10 cellular contexts compared by ENCODE assay signal in the genomic region with DNA sequence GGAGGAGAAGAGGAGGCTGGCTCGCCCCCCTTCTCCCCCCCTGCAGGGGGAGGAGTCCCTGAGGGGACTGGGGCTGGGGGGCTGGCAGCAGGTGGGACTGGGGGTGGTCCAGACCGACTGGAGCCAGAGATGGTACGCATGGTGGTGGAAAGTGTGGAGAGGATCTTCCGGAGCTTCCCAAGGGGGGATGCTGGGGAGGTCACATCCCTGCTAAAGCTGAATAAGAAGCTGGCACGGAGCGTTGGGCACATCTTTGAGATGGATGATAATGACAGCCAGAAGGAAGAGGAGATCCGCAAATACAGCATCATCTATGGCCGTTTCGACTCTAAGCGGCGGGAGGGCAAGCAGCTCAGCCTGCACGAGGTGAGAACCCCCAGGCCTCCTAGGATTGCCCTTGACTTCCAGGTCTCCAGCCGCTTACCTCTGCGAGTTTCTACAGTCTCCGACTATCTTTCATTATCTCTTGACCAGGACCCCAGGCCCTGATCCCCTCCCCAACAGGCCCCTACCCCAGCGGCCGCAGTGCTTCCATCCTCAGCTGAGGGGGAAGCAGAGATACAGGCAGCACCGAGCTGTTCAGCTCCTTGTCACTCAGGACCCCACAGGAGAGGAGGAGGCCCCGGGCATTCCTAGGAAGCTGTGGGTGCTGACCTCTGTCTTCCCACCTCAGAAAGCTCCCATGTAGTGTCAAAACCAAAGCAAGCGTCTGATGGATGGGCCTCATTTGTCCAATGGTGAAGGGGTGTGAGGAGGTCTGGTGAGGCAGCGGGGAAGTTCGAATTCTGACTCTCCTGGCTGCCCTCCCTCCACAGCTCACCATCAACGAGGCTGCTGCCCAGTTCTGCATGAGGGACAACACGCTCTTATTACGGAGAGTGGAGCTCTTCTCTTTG. TPM values are rescaled to one million over a fixed set of nuclear protein-coding genes. Genes with fewer than 3 reads are reported as not detected.
DNase-seq lines count a peak whose midpoint lies in the region; ATAC-seq and TF ChIP-seq lines count a peak whose summit lies in the region.
"Had no signal": no experiment of that assay in that cellular context is flagged by ENCODE, and none has a peak within 500 bp of the region (broad histone marks: within the 10 kb centered on the region; RNA-seq: fewer than 3 reads in every experiment).

No MANE protein-coding gene starts in this region.

- H3K79me2 ChIP-seq in smooth muscle cell (ENCODE audit: low read depth): peaks cover 41% of the 10 kb centered on the region

- in situ Hi-C loops in GM13977 (cut with MboI; ENCODE audit: low pct_unique_long_range_greater_than_20kb, low sequenced_read_pairs, unreplicated experiment): no loop called here

- H3K27ac Mint-ChIP-seq in T-helper 17 cell (peak overlapping the region; percentile 11), endodermal cell (no peak overlapping the region)

- H3K27me3 ChIP-seq in smooth muscle cell (ENCODE audit: low read depth): no peaks in the 10 kb centered on the region
- no peaks in the 10 kb centered on the region for H3K27me3 ChIP-seq in endodermal cell (ENCODE audit: control insufficient read depth, insufficient read depth, low read length, poor library complexity, severe bottlenecking)

- H3K36me3 ChIP-seq in smooth muscle cell (ENCODE audit: low read depth) (no peaks in the 10 kb centered on the region), endodermal cell (ENCODE audit: control insufficient read depth, insufficient read depth, low read length) (peaks cover 16% of the 10 kb centered on the region)

- TF ChIP-seq CTCF in GM13977 (IDR thresholded peaks at IDR 0.05; ENCODE audit: extremely low read depth, insufficient read depth, missing control alignments): no peak
- no peak for TF ChIP-seq CTCF in fibroblast of mammary gland (conservative IDR thresholded peaks at IDR 0.05; ENCODE audit: control insufficient read depth, insufficient read depth, low read depth, low read length)
- no peak for TF ChIP-seq CTCF in smooth muscle cell (IDR thresholded peaks at IDR 0.05; ENCODE audit: borderline replicate concordance, insufficient read depth, poor library complexity, severe bottlenecking)
- TF ChIP-seq CTCF in endodermal cell (conservative IDR thresholded peaks at IDR 0.05): no peak
- TF ChIP-seq CTCF in GM10266 (IDR thresholded peaks at IDR 0.05; ENCODE audit: control insufficient read depth, insufficient read depth, low read depth, missing control alignments): no peak

- H3K9ac ChIP-seq in smooth muscle cell (ENCODE audit: low read depth) (no peak overlapping the region), endodermal cell (ENCODE audit: extremely low read depth, low read length, poor library complexity, severe bottlenecking) (no peak overlapping the region)

- ATAC-seq in T-helper 17 cell: no peak

- H3K4me3 ChIP-seq in fibroblast of mammary gland (ENCODE audit: control insufficient read depth, low read depth, low read length) (peak overlapping the region; percentile 92), smooth muscle cell (peak overlapping the region; percentile 89), endodermal cell (ENCODE audit: low read length) (no peak overlapping the region)

- no peaks in the 10 kb centered on the region for H3K9me3 ChIP-seq in T-helper 17 cell (ENCODE audit: control insufficient read depth, low read length, poor library complexity, severe bottlenecking)
- H3K9me3 ChIP-seq in smooth muscle cell (replicated peaks; ENCODE audit: low read depth): no peaks in the 10 kb centered on the region
- H3K9me3 ChIP-seq in endodermal cell (ENCODE audit: control insufficient read depth, low read length): no peaks in the 10 kb centered on the region

- H3F3A ChIP-seq in smooth muscle cell (ENCODE audit: low read depth): peaks cover 36% of the 10 kb centered on the region

- peaks cover 56% of the 10 kb centered on the region for H4K20me1 ChIP-seq in smooth muscle cell (ENCODE audit: low read depth)

- DNase-seq in GM13977 (ENCODE audit: low spot score) (peak; percentile 7), T-helper 17 cell (no peak), fibroblast of mammary gland (ENCODE audit: low read depth) (peak; percentile 30), smooth muscle cell (lab: John Stamatoyannopoulos, UW; ENCODE audit: unreplicated experiment) (no peak), A172 (ENCODE audit: low spot score) (no peak), endodermal cell (no peak), GM10266 (ENCODE audit: extremely low spot score) (no peak)
- DNase-seq: NCI-H187 had no signal

- H3K27me3 Mint-ChIP-seq in T-helper 17 cell (no peaks in the 10 kb centered on the region), endodermal cell (ENCODE audit: insufficient read depth) (no peaks in the 10 kb centered on the region)

- H3K36me3 Mint-ChIP-seq in T-helper 17 cell (ENCODE audit: low read depth) (no peaks in the 10 kb centered on the region), endodermal cell (ENCODE audit: low read depth) (peaks cover 30% of the 10 kb centered on the region)

- peak overlapping the region; percentile 92 for H3K4me2 ChIP-seq in smooth muscle cell

- H3K4me1 Mint-ChIP-seq in T-helper 17 cell (peaks cover 45% of the 10 kb centered on the region), endodermal cell (peaks cover 9% of the 10 kb centered on the region)

- H3K4me3 Mint-ChIP-seq in T-helper 17 cell (peak overlapping the region; percentile 41), endodermal cell (no peak overlapping the region)

- no peak overlapping the region for H2AFZ ChIP-seq in smooth muscle cell (ENCODE audit: low read depth)

- 84% methylated on average over 25 of the region's 25 CpGs for WGBS in smooth muscle cell (ENCODE audit: low lambda C conversion rate)
- WGBS in endodermal cell (ENCODE audit: insufficient coverage in 1 of 2, insufficient read length in 1 of 2), 2 experiments: 91 to 95% methylated on average over 13 to 24 of the region's 25 CpGs

- peak overlapping the region; percentile 92 for H3K27ac ChIP-seq in smooth muscle cell (ENCODE audit: low read depth)
- H3K27ac ChIP-seq in endodermal cell (ENCODE audit: low read depth, low read length): no peak overlapping the region

- H3K4me1 ChIP-seq in smooth muscle cell (ENCODE audit: low read depth) (peaks cover 29% of the 10 kb centered on the region), endodermal cell (ENCODE audit: control insufficient read depth, insufficient read depth, low read length) (peaks cover 3% of the 10 kb centered on the region)

- H3K9me3 Mint-ChIP-seq in endodermal cell: no peaks in the 10 kb centered on the region

RNA-seq across cellular contexts. Expression of a gene that starts 3.0 kb away (rescaled TPM):
- total RNA-seq in T-helper 17 cell (1 to 10 TPM; 4.0 to 5.0 TPM), smooth muscle cell (57.8 and 58.3 TPM in 2 replicates), endodermal cell (10 to 100 TPM; 13.5 to 21.7 TPM)
- 37.9 and 39.7 TPM in 2 replicates for polyA plus RNA-seq in smooth muscle cell
- total RNA-seq in A172 (2014; rRNA removed; shearing (Covaris generic)): 18.9 and 22.4 TPM in 2 replicates
- polyA plus RNA-seq in endodermal cell (2013, experiment 1 of 2): 37.0 TPM
- 34.9 TPM for polyA plus RNA-seq in endodermal cell (2013, experiment 2 of 2)

RNA-seq across cellular contexts. Expression of a gene that starts 13.3 kb away (rescaled TPM):
- 10 to 100 TPM; 12.2 to 14.1 TPM for total RNA-seq in T-helper 17 cell
- 8.9 and 12.6 TPM in 2 replicates for total RNA-seq in smooth muscle cell
- polyA plus RNA-seq in smooth muscle cell: 3.2 and 4.0 TPM in 2 replicates
- 26.3 and 28.0 TPM in 2 replicates for total RNA-seq in A172 (2014; rRNA removed; shearing (Covaris generic))
- total RNA-seq in endodermal cell: 10 to 100 TPM; 36.3 to 52.6 TPM
- polyA plus RNA-seq in endodermal cell (2013, experiment 1 of 2): 32.8 TPM
- 30.2 TPM for polyA plus RNA-seq in endodermal cell (2013, experiment 2 of 2)

RNA-seq across cellular contexts. Expression of a gene that starts 19.3 kb away (rescaled TPM):
- total RNA-seq in T-helper 17 cell: 100 to 1,000 TPM; 205 to 253 TPM
- 39.1 and 56.8 TPM in 2 replicates for total RNA-seq in smooth muscle cell
- polyA plus RNA-seq in smooth muscle cell: 38.7 and 48.5 TPM in 2 replicates
- 15.2 and 18.4 TPM in 2 replicates for total RNA-seq in A172 (2014; rRNA removed; shearing (Covaris generic))
- 100 to 1,000 TPM in 1 of 2 donors, 10 to 100 TPM in 1; 60.2 to 102 TPM for total RNA-seq in endodermal cell
- polyA plus RNA-seq in endodermal cell (2013, experiment 1 of 2): 37.7 TPM
- polyA plus RNA-seq in endodermal cell (2013, experiment 2 of 2): 30.1 TPM
- polyA plus RNA-seq: neural cell had no signal

RNA-seq across cellular contexts. Expression of a gene that starts 36.4 kb away (rescaled TPM):
- total RNA-seq in T-helper 17 cell: 10 to 100 TPM in 1 of 2 donors, 1 to 10 TPM in 1; 3.8 to 11.6 TPM
- total RNA-seq in smooth muscle cell: 80.3 and 95.4 TPM in 2 replicates
- 75.3 and 83.1 TPM in 2 replicates for polyA plus RNA-seq in smooth muscle cell
- 34.1 and 35.5 TPM in 2 replicates for total RNA-seq in A172 (2014; rRNA removed; shearing (Covaris generic))
- total RNA-seq in endodermal cell: 10 to 100 TPM; 74.5 to 87.7 TPM
- 42.2 TPM for polyA plus RNA-seq in endodermal cell (2013, experiment 1 of 2)
- 43.6 TPM for polyA plus RNA-seq in endodermal cell (2013, experiment 2 of 2)

RNA-seq across cellular contexts. Expression of a gene that starts 42.0 kb away (rescaled TPM):
- under 1 TPM in 1 of 2 donors, not detected in 1; 0.70 TPM for total RNA-seq in T-helper 17 cell
- total RNA-seq in smooth muscle cell: not detected in 2 replicates
- polyA plus RNA-seq in smooth muscle cell: not detected in 2 replicates
- total RNA-seq in A172 (2014; rRNA removed; shearing (Covaris generic)): not detected in 2 replicates
- 1 to 10 TPM in 1 of 2 donors, under 1 TPM in 1; 0.77 to 1.7 TPM for total RNA-seq in endodermal cell
- 1.1 TPM for polyA plus RNA-seq in endodermal cell (2013, experiment 1 of 2)
- 0.12 TPM for polyA plus RNA-seq in endodermal cell (2013, experiment 2 of 2)
- total RNA-seq: glomerular endothelial cell had no signal
- polyA plus RNA-seq: neural cell had no signal

Comparison
In these comparisons a context has a peak if more than half of its experiments do, and no peak if none do; other contexts are left out.
1. DNase-seq: peak in GM13977 (single experiment) and fibroblast of mammary gland (single experiment); none in T-helper 17 cell (0 of 3), smooth muscle cell (single experiment), A172 (single experiment), endodermal cell (single experiment) and GM10266 (single experiment).